Comparison of ENCODE assay signal across 26 cellular contexts in genomic region chr7:13021566-13021965, GRCh38.
DNase-seq lines count a peak whose midpoint lies in the region; ATAC-seq, FAIRE-seq and TF ChIP-seq lines count a peak whose summit lies in the region.
"Had no signal": no experiment of that assay in that cellular context is flagged by ENCODE, and none has a peak within 500 bp of the region (broad histone marks: within the 10 kb centered on the region; RNA-seq: fewer than 3 reads in every experiment).

No MANE protein-coding gene starts in this region.

- H3K4me3 ChIP-seq in fibroblast of pulmonary artery (replicated peaks; ENCODE audit: low read depth, low read length): no peak overlapping the region
- no peak overlapping the region for H3K4me3 ChIP-seq in smooth muscle cell
- H3K4me3 ChIP-seq: colonic mucosa, esophagus muscularis mucosa, MG63 had no signal

- peak overlapping the region; percentile 4 for H3K4me2 ChIP-seq in smooth muscle cell

- ATAC-seq in GM18907 (IDR thresholded peaks at IDR 0.05; ENCODE audit: unreplicated experiment): no peak
- ATAC-seq: activated CD4-positive, alpha-beta T cell treated with anti-CD3 and anti-CD28 coated beads for 36 hours had no signal

- intact Hi-C loops in posterior cingulate gyrus (cut with DNase I): no loop called here

- peaks cover 49% of the 10 kb centered on the region for H3K4me1 ChIP-seq in smooth muscle cell (ENCODE audit: low read depth)
- H3K4me1 ChIP-seq: colonic mucosa had no signal

- no peaks in the 10 kb centered on the region for H3K79me2 ChIP-seq in smooth muscle cell (ENCODE audit: low read depth)

- H3K36me3 ChIP-seq in smooth muscle cell (ENCODE audit: low read depth): no peaks in the 10 kb centered on the region
- H3K36me3 ChIP-seq: colonic mucosa, esophagus muscularis mucosa, MG63 had no signal

- peak; percentile 69 for FAIRE-seq in TTC549 (lab: Jason Lieb, UNC)
- FAIRE-seq: A204.1, bronchial epithelial cell, GM18507, RCC 7860 had no signal

- H3K9me3 ChIP-seq in smooth muscle cell (replicated peaks; ENCODE audit: low read depth): no peaks in the 10 kb centered on the region
- H3K9me3 ChIP-seq: colonic mucosa, esophagus muscularis mucosa had no signal

- H3K27me3 ChIP-seq in smooth muscle cell (ENCODE audit: low read depth): no peaks in the 10 kb centered on the region
- H3K27me3 ChIP-seq: colonic mucosa, esophagus muscularis mucosa, MG63 had no signal

- TF ChIP-seq CTCF in fibroblast of pulmonary artery (IDR thresholded peaks at IDR 0.05; ENCODE audit: low read length, missing control alignments) (no peak), smooth muscle cell (IDR thresholded peaks at IDR 0.05; ENCODE audit: borderline replicate concordance, insufficient read depth, poor library complexity, severe bottlenecking) (no peak)

- peak overlapping the region; percentile 44 for H3K27ac ChIP-seq in smooth muscle cell (ENCODE audit: low read depth)
- H3K27ac ChIP-seq: colonic mucosa, esophagus muscularis mucosa had no signal

- H3K9ac ChIP-seq in smooth muscle cell (ENCODE audit: low read depth): no peak overlapping the region

- H4K20me1 ChIP-seq in smooth muscle cell (ENCODE audit: low read depth): no peaks in the 10 kb centered on the region

- DNase-seq in NCI-H748 (lab: John Stamatoyannopoulos, UW; ENCODE audit: unreplicated experiment): peak; percentile 23
- DNase-seq in NCI-H748 treated with DMSO at 0.1 percent for 48 hours (lab: John Stamatoyannopoulos, UW): no peak
- DNase-seq in fibroblast of pulmonary artery (ENCODE audit: low read depth): peak; percentile 29
- DNase-seq in smooth muscle cell (lab: John Stamatoyannopoulos, UW; ENCODE audit: unreplicated experiment): no peak
- no peak for DNase-seq in posterior cingulate gyrus
- no peak for DNase-seq in kidney tubule cell (ENCODE audit: low spot score)
- DNase-seq: activated CD4-positive, alpha-beta T cell treated with anti-CD3 and anti-CD28 coated beads for 36 hours; activated CD8-positive, alpha-beta memory T cell treated with anti-CD3 and anti-CD28 coated beads for 24 hours; activated gamma-delta T cell; activated T-cell treated with anti-CD3 and anti-CD28 coated beads, Interleukin-2, amount 50 U/mL, for 1 hour; CD8-positive, alpha-beta memory T cell; colonic mucosa; DMS79 treated with DMSO at 0.1 percent for 48 hours; H7; islet precursor cell; MG63; NCI-H2107; nucleus accumbens; small intestine had no signal

- peak overlapping the region; percentile 79 for H2AFZ ChIP-seq in smooth muscle cell (ENCODE audit: low read depth)

- 46% methylated on average over 3 of the region's 3 CpGs for WGBS in smooth muscle cell (ENCODE audit: low lambda C conversion rate)

- peaks cover 3% of the 10 kb centered on the region for H3F3A ChIP-seq in smooth muscle cell (ENCODE audit: low read depth)

Comparison
In these comparisons a context has a peak if more than half of its experiments do, and no peak if none do; other contexts are left out.
1. DNase-seq: peak in NCI-H748 (single experiment) and fibroblast of pulmonary artery (single experiment); none in NCI-H748 treated with DMSO at 0.1 percent for 48 hours (single experiment), smooth muscle cell (single experiment), posterior cingulate gyrus (0 of 10) and kidney tubule cell (single experiment).